ENCODE assay signal across 18 cellular contexts in the genomic region with DNA sequence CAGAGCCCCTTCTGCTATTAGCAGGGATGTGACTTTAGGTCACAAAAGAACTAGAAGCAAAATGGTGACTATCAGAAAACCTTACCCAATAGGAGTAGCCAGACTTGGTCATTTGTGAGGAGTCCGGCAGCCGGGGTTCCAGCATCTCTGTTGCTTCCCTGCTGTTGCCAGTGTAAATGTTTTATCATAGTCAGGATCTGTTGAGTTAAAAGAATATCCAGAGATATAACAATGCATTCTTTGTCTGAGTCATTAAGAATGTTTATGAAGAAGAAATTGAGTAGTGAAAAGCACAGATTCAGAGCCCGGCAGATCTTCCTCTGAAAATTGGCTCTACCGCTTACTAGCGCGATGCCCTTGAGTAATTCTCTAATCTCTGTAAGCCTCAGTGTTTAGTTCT.
DNase-seq lines count a peak whose midpoint lies in the region; ATAC-seq, FAIRE-seq and TF ChIP-seq lines count a peak whose summit lies in the region.
"Had no signal": no experiment of that assay in that cellular context is flagged by ENCODE, and none has a peak within 500 bp of the region (broad histone marks: within the 10 kb centered on the region; RNA-seq: fewer than 3 reads in every experiment).

No MANE protein-coding gene starts in this region.

- peaks cover 51% of the 10 kb centered on the region for H3K79me2 ChIP-seq in astrocyte (ENCODE audit: insufficient read depth, low read length)

- H3K27ac Mint-ChIP-seq in astrocyte (ENCODE audit: unreplicated experiment), result peak overlapping the region; percentile 96
- H3K27ac Mint-ChIP-seq in stimulated activated memory B cell treated with anti-CD40 and anti-IgM and Interleukin-4, amounts not matched to agents 10 μg/mL and 1 μg/mL and 100 μg/mL, for 72 hours, result no peak overlapping the region
- H3K27ac Mint-ChIP-seq: immature natural killer cell; stimulated activated naive CD8-positive, alpha-beta T cell treated with anti-CD3 and anti-CD28 coated beads, Interleukin-15, amount 100 ng/mL, for 72 hours had no signal

- H3K27me3 ChIP-seq in astrocyte (ENCODE audit: insufficient read depth, low read length) (no peaks in the 10 kb centered on the region), skeletal muscle satellite cell (ENCODE audit: control insufficient read depth, insufficient read depth, low read length) (no peaks in the 10 kb centered on the region), BE2C (0 out of 2 replicates have a peak, but pooled peaks cover 7% of the 10 kb centered on the region)

- no peak for ATAC-seq in stimulated activated memory B cell treated with anti-CD40 and anti-IgM and Interleukin-4, amounts not matched to agents 10 μg/mL and 1 μg/mL and 100 μg/mL, for 72 hours
- ATAC-seq: K562; stimulated activated naive CD8-positive, alpha-beta T cell treated with anti-CD3 and anti-CD28 coated beads, Interleukin-15, amount 100 ng/mL, for 72 hours had no signal

- H3K36me3 ChIP-seq in astrocyte (ENCODE audit: insufficient read depth, low read length) (peaks cover 4% of the 10 kb centered on the region), skeletal muscle satellite cell (ENCODE audit: insufficient read depth, low read length) (peaks cover 11% of the 10 kb centered on the region), BE2C (no peaks in the 10 kb centered on the region)

- CTCF ChIA-PET in HEK293T (lab: Yijun Ruan, JAX), result no interaction called here

- peaks cover 8% of the 10 kb centered on the region for H3K9me3 Mint-ChIP-seq in astrocyte (ENCODE audit: unreplicated experiment)
- H3K9me3 Mint-ChIP-seq in stimulated activated memory B cell treated with anti-CD40 and anti-IgM and Interleukin-4, amounts not matched to agents 10 μg/mL and 1 μg/mL and 100 μg/mL, for 72 hours, result no peaks in the 10 kb centered on the region
- H3K9me3 Mint-ChIP-seq: immature natural killer cell; stimulated activated naive CD8-positive, alpha-beta T cell treated with anti-CD3 and anti-CD28 coated beads, Interleukin-15, amount 100 ng/mL, for 72 hours had no signal

- H3K4me2 ChIP-seq in astrocyte (ENCODE audit: low read length), result peak overlapping the region; percentile 46
- no peak overlapping the region for H3K4me2 ChIP-seq in skeletal muscle satellite cell (ENCODE audit: low read length)

- H3K9me3 ChIP-seq in astrocyte (ENCODE audit: insufficient read depth, low read depth, low read length) (no peaks in the 10 kb centered on the region), skeletal muscle satellite cell (replicated peaks; ENCODE audit: low read length) (peaks cover 3% of the 10 kb centered on the region), BE2C (0 out of 2 replicates have a peak, but pooled peaks cover 3% of the 10 kb centered on the region)

- POLR2A ChIA-PET in HEK293T (lab: Yijun Ruan, JAX), result no interaction called here

- peaks cover 72% of the 10 kb centered on the region for H3K36me3 Mint-ChIP-seq in astrocyte (ENCODE audit: low read depth, unreplicated experiment)
- H3K36me3 Mint-ChIP-seq in stimulated activated memory B cell treated with anti-CD40 and anti-IgM and Interleukin-4, amounts not matched to agents 10 μg/mL and 1 μg/mL and 100 μg/mL, for 72 hours, result no peaks in the 10 kb centered on the region
- H3K36me3 Mint-ChIP-seq: immature natural killer cell had no signal

- TF ChIP-seq CTCF in astrocyte (IDR thresholded peaks at IDR 0.05; ENCODE audit: insufficient read depth, low read depth, low read length) (no peak), BE2C (IDR thresholded peaks at IDR 0.05; ENCODE audit: low read depth, low read length) (no peak)

- H3K9ac ChIP-seq in astrocyte (ENCODE audit: low read length) (peak overlapping the region; percentile 81), skeletal muscle satellite cell (ENCODE audit: low read depth, low read length) (peak overlapping the region; percentile 47)

- H3K4me3 ChIP-seq in astrocyte (ENCODE audit: insufficient read depth, low read depth, low read length) (peak overlapping the region; percentile 31), skeletal muscle satellite cell (ENCODE audit: low read length) (no peak overlapping the region), BE2C (ENCODE audit: low read depth, low read length) (no peak overlapping the region)
- H3K4me3 ChIP-seq: K562 had no signal

- peak; percentile 72 for FAIRE-seq in astrocyte (lab: Jason Lieb, UNC)
- FAIRE-seq: bronchial epithelial cell, GM18507, K562 had no signal

- no peak overlapping the region for H3K4me3 Mint-ChIP-seq in astrocyte (ENCODE audit: unreplicated experiment)
- H3K4me3 Mint-ChIP-seq in stimulated activated memory B cell treated with anti-CD40 and anti-IgM and Interleukin-4, amounts not matched to agents 10 μg/mL and 1 μg/mL and 100 μg/mL, for 72 hours, result no peak overlapping the region
- H3K4me3 Mint-ChIP-seq: immature natural killer cell; stimulated activated naive CD8-positive, alpha-beta T cell treated with anti-CD3 and anti-CD28 coated beads, Interleukin-15, amount 100 ng/mL, for 72 hours had no signal

- peaks cover 71% of the 10 kb centered on the region for H3K4me1 Mint-ChIP-seq in astrocyte (ENCODE audit: low read depth, unreplicated experiment)
- no peaks in the 10 kb centered on the region for H3K4me1 Mint-ChIP-seq in stimulated activated memory B cell treated with anti-CD40 and anti-IgM and Interleukin-4, amounts not matched to agents 10 μg/mL and 1 μg/mL and 100 μg/mL, for 72 hours
- H3K4me1 Mint-ChIP-seq: immature natural killer cell had no signal

- H3K27ac ChIP-seq in astrocyte (ENCODE audit: low read depth, low read length), result peak overlapping the region; percentile 98
- H3K27ac ChIP-seq: HL-60 had no signal

- H3K4me1 ChIP-seq in astrocyte (ENCODE audit: insufficient read depth, low read length) (peaks cover 81% of the 10 kb centered on the region), skeletal muscle satellite cell (ENCODE audit: control insufficient read depth, insufficient read depth, low read length) (peaks cover 73% of the 10 kb centered on the region), BE2C (peaks cover 3% of the 10 kb centered on the region; the same call in 1 of the 2 replicates)

- no peaks in the 10 kb centered on the region for H4K20me1 ChIP-seq in astrocyte (ENCODE audit: insufficient read depth, low read length)

- peak; percentile 86 for DNase-seq in ELR (ENCODE audit: low read depth)
- DNase-seq in astrocyte (ENCODE audit: low read depth), result peak; percentile 73
- peak; percentile 77 for DNase-seq in iris pigment epithelial cell (ENCODE audit: low read depth)
- no peak for DNase-seq in 8988T
- no peak for DNase-seq in HEK293T (ENCODE audit: extremely low spot score)
- no peak for DNase-seq in BE2C
- DNase-seq: activated CD8-positive, alpha-beta memory T cell treated with anti-CD3 and anti-CD28 coated beads, Interleukin-2, amount 50 U/mL, for 4 hours; activated naive CD4-positive, alpha-beta T cell; effector CD8-positive, alpha-beta T cell; immature natural killer cell; NCI-H2171; stimulated activated naive CD8-positive, alpha-beta T cell treated with anti-CD3 and anti-CD28 coated beads, Interleukin-15, amount 100 ng/mL, for 72 hours had no signal

- H3K27me3 Mint-ChIP-seq in astrocyte (ENCODE audit: low read depth, unreplicated experiment), result no peaks in the 10 kb centered on the region
- H3K27me3 Mint-ChIP-seq in stimulated activated memory B cell treated with anti-CD40 and anti-IgM and Interleukin-4, amounts not matched to agents 10 μg/mL and 1 μg/mL and 100 μg/mL, for 72 hours, result peaks cover 58% of the 10 kb centered on the region

- no peak overlapping the region for H2AFZ ChIP-seq in astrocyte (ENCODE audit: low read depth, low read length)

TF ChIP-seq in HEK293T, 16 proteins besides CTCF, POLR2A, EP300 and RAD21:
- TF ChIP-seq L3MBTL2 (conservative IDR thresholded peaks at IDR 0.05) (no peak), SP1 (IDR thresholded peaks at IDR 0.05) (no peak)

Comparison
In these comparisons a context has a peak if more than half of its experiments do, and no peak if none do; other contexts are left out.
1. DNase-seq: peak in ELR (single experiment), astrocyte (single experiment) and iris pigment epithelial cell (single experiment); none in 8988T (single experiment), HEK293T (single experiment) and BE2C (single experiment).